In the genomic region with DNA sequence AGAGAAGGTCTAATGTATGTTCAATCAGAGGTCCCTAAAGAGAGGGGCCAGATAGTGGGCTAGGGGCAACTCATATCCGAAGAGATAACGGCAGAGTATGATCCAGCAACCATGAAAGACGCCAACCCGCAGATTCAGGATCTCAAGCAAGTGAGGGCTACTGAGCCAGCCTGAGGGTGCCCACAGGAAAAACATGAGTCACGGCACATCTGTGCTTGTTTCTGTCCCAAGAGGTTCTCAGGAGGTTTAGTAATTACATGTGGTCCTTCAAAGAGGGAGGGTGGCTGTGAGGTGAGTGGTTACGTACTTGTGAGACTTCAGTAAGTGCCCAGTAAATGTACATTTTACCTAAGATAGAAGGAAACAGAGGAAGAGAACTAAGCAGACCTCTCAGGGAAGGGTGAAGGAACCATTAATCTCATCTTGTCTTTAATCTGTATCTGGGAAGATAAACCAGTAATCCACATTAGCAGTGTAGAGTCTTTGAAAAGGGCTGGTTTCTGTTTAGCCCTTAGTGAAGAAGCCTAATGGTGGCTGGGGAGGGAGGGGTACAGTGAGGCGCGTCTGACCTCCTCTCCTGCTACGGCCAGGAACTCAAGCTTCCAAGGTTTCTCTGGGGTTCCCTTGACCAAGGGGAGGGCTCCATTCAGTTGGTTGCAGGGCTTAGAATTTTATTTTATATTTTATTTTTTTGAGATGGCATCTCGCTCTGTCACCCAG, we compare ENCODE assay signal across 2 cellular contexts.
A peak's percentile ranks its signal among the peaks of the same experiment; 100 is the strongest.
TF ChIP-seq lines count a peak whose summit lies in the region.

No MANE protein-coding gene starts in this region.

TF ChIP-seq in IMR-90, 13 proteins besides CTCF, POLR2A, EP300 and RAD21:
- TF ChIP-seq RFX5 (IDR thresholded peaks at IDR 0.05; ENCODE audit: low read depth, low read length) (no peak), CEBPB (IDR thresholded peaks at IDR 0.05; ENCODE audit: low read depth, low read length) (no peak), MAZ (IDR thresholded peaks at IDR 0.05; ENCODE audit: borderline replicate concordance, low read depth, low read length) (no peak), FOS (IDR thresholded peaks at IDR 0.05; ENCODE audit: low read depth, low read length) (no peak), NFE2L2 (IDR thresholded peaks at IDR 0.05; ENCODE audit: low read depth, low read length) (no peak), RCOR1 (IDR thresholded peaks at IDR 0.05; ENCODE audit: insufficient replicate concordance, low read length) (no peak), MXI1 (IDR thresholded peaks at IDR 0.05; ENCODE audit: borderline replicate concordance, low read depth, low read length) (no peak)
TF ChIP-seq in IMR-90: peak in this region for 0.

TF ChIP-seq in GM12878, 131 proteins besides CTCF, POLR2A, EP300 and RAD21:
- TF ChIP-seq YBX1 (IDR thresholded peaks at IDR 0.05) (no peak), TCF3 (IDR thresholded peaks at IDR 0.05; ENCODE audit: borderline replicate concordance, insufficient read depth, low read depth, low read length) (no peak), YY1 (IDR thresholded peaks at IDR 0.05; ENCODE audit: low read depth, low read length) (no peak), CBX5 (IDR thresholded peaks at IDR 0.05; ENCODE audit: low read depth) (no peak), POLR2AphosphoS2 (IDR thresholded peaks at IDR 0.05; ENCODE audit: low read depth, low read length) (no peak), CREM (IDR thresholded peaks at IDR 0.05; ENCODE audit: low read depth) (no peak), CHD2 (IDR thresholded peaks at IDR 0.05; ENCODE audit: borderline replicate concordance, low read depth, low read length) (no peak), SP1 (IDR thresholded peaks at IDR 0.05; ENCODE audit: low read depth, low read length) (no peak), RBBP5 (conservative IDR thresholded peaks at IDR 0.05) (no peak), MTA2 (IDR thresholded peaks at IDR 0.05; ENCODE audit: low read depth) (peak; percentile 37; the same call in 1 of the 2 replicates), MEF2A (IDR thresholded peaks at IDR 0.05; ENCODE audit: insufficient read depth, low read depth, low read length) (no peak), ZNF384 (IDR thresholded peaks at IDR 0.05; ENCODE audit: borderline replicate concordance, low read depth, low read length) (no peak), LARP7 (IDR thresholded peaks at IDR 0.05) (no peak), FOXK2 (IDR thresholded peaks at IDR 0.05) (no peak), IKZF2 (IDR thresholded peaks at IDR 0.05) (peak; percentile 33 to 45; a peak in 3 of 4 replicates), ATF7 (IDR thresholded peaks at IDR 0.05; ENCODE audit: low read depth) (peak; percentile 41), SPI1 (IDR thresholded peaks at IDR 0.05; ENCODE audit: borderline replicate concordance, insufficient read depth, low read depth, low read length) (no peak), BMI1 (IDR thresholded peaks at IDR 0.05; ENCODE audit: borderline replicate concordance) (no peak), TCF12 (IDR thresholded peaks at IDR 0.05; ENCODE audit: low read depth, low read length) (0 out of 2 replicates have a peak, but pooled peaks have one; percentile 24), NFXL1 (IDR thresholded peaks at IDR 0.05; ENCODE audit: borderline replicate concordance) (no peak), TCF7 (IDR thresholded peaks at IDR 0.05; ENCODE audit: borderline replicate concordance) (no peak), NR2C1 (IDR thresholded peaks at IDR 0.05) (no peak), RUNX3 (IDR thresholded peaks at IDR 0.05; ENCODE audit: low read length) (peak; percentile 42; the same call in 1 of the 2 replicates), WRNIP1 (IDR thresholded peaks at IDR 0.05; ENCODE audit: borderline replicate concordance, low read depth, low read length) (no peak), SREBF2 (IDR thresholded peaks at IDR 0.05; ENCODE audit: low read length) (no peak), EED (IDR thresholded peaks at IDR 0.05; ENCODE audit: low read depth) (no peak), ZNF217 (IDR thresholded peaks at IDR 0.05) (no peak), MEF2B (IDR thresholded peaks at IDR 0.05; ENCODE audit: partially characterized antibody, poor library complexity, severe bottlenecking) (peak; percentile 61), SMC3 (IDR thresholded peaks at IDR 0.05; ENCODE audit: borderline replicate concordance, low read length) (0 out of 2 replicates have a peak, but pooled peaks have one; percentile 5), CREB1 (IDR thresholded peaks at IDR 0.05; ENCODE audit: low read depth) (no peak), SMAD5 (IDR thresholded peaks at IDR 0.05; ENCODE audit: low read depth) (no peak), ZNF24 (IDR thresholded peaks at IDR 0.05) (no peak), NFYA (IDR thresholded peaks at IDR 0.05; ENCODE audit: borderline replicate concordance, low read depth, low read length) (no peak), IKZF1 (conservative IDR thresholded peaks at IDR 0.05) (no peak), RB1 (IDR thresholded peaks at IDR 0.05; ENCODE audit: borderline replicate concordance) (no peak)
- TF ChIP-seq, protein P1, sequence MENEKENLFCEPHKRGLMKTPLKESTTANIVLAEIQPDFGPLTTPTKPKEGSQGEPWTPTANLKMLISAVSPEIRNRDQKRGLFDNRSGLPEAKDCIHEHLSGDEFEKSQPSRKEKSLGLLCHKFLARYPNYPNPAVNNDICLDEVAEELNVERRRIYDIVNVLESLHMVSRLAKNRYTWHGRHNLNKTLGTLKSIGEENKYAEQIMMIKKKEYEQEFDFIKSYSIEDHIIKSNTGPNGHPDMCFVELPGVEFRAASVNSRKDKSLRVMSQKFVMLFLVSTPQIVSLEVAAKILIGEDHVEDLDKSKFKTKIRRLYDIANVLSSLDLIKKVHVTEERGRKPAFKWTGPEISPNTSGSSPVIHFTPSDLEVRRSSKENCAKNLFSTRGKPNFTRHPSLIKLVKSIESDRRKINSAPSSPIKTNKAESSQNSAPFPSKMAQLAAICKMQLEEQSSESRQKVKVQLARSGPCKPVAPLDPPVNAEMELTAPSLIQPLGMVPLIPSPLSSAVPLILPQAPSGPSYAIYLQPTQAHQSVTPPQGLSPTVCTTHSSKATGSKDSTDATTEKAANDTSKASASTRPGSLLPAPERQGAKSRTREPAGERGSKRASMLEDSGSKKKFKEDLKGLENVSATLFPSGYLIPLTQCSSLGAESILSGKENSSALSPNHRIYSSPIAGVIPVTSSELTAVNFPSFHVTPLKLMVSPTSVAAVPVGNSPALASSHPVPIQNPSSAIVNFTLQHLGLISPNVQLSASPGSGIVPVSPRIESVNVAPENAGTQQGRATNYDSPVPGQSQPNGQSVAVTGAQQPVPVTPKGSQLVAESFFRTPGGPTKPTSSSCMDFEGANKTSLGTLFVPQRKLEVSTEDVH (IDR thresholded peaks at IDR 0.05; ENCODE audit: low read depth, partially characterized antibody): no peak
- TF ChIP-seq, protein P2, sequence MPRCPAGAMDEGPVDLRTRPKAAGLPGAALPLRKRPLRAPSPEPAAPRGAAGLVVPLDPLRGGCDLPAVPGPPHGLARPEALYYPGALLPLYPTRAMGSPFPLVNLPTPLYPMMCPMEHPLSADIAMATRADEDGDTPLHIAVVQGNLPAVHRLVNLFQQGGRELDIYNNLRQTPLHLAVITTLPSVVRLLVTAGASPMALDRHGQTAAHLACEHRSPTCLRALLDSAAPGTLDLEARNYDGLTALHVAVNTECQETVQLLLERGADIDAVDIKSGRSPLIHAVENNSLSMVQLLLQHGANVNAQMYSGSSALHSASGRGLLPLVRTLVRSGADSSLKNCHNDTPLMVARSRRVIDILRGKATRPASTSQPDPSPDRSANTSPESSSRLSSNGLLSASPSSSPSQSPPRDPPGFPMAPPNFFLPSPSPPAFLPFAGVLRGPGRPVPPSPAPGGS (IDR thresholded peaks at IDR 0.05; ENCODE audit: borderline replicate concordance, insufficient read depth, low read depth, low read length, poor library complexity, severe bottlenecking): no peak
- TF ChIP-seq, protein P3, sequence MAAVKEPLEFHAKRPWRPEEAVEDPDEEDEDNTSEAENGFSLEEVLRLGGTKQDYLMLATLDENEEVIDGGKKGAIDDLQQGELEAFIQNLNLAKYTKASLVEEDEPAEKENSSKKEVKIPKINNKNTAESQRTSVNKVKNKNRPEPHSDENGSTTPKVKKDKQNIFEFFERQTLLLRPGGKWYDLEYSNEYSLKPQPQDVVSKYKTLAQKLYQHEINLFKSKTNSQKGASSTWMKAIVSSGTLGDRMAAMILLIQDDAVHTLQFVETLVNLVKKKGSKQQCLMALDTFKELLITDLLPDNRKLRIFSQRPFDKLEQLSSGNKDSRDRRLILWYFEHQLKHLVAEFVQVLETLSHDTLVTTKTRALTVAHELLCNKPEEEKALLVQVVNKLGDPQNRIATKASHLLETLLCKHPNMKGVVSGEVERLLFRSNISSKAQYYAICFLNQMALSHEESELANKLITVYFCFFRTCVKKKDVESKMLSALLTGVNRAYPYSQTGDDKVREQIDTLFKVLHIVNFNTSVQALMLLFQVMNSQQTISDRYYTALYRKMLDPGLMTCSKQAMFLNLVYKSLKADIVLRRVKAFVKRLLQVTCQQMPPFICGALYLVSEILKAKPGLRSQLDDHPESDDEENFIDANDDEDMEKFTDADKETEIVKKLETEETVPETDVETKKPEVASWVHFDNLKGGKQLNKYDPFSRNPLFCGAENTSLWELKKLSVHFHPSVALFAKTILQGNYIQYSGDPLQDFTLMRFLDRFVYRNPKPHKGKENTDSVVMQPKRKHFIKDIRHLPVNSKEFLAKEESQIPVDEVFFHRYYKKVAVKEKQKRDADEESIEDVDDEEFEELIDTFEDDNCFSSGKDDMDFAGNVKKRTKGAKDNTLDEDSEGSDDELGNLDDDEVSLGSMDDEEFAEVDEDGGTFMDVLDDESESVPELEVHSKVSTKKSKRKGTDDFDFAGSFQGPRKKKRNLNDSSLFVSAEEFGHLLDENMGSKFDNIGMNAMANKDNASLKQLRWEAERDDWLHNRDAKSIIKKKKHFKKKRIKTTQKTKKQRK (IDR thresholded peaks at IDR 0.05; ENCODE audit: low read depth, low read length): no peak
- TF ChIP-seq, protein P4, sequence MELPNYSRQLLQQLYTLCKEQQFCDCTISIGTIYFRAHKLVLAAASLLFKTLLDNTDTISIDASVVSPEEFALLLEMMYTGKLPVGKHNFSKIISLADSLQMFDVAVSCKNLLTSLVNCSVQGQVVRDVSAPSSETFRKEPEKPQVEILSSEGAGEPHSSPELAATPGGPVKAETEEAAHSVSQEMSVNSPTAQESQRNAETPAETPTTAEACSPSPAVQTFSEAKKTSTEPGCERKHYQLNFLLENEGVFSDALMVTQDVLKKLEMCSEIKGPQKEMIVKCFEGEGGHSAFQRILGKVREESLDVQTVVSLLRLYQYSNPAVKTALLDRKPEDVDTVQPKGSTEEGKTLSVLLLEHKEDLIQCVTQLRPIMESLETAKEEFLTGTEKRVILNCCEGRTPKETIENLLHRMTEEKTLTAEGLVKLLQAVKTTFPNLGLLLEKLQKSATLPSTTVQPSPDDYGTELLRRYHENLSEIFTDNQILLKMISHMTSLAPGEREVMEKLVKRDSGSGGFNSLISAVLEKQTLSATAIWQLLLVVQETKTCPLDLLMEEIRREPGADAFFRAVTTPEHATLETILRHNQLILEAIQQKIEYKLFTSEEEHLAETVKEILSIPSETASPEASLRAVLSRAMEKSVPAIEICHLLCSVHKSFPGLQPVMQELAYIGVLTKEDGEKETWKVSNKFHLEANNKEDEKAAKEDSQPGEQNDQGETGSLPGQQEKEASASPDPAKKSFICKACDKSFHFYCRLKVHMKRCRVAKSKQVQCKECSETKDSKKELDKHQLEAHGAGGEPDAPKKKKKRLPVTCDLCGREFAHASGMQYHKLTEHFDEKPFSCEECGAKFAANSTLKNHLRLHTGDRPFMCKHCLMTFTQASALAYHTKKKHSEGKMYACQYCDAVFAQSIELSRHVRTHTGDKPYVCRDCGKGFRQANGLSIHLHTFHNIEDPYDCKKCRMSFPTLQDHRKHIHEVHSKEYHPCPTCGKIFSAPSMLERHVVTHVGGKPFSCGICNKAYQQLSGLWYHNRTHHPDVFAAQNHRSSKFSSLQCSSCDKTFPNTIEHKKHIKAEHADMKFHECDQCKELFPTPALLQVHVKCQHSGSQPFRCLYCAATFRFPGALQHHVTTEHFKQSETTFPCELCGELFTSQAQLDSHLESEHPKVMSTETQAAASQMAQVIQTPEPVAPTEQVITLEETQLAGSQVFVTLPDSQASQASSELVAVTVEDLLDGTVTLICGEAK (IDR thresholded peaks at IDR 0.05; ENCODE audit: borderline replicate concordance): no peak
- TF ChIP-seq, protein P5, sequence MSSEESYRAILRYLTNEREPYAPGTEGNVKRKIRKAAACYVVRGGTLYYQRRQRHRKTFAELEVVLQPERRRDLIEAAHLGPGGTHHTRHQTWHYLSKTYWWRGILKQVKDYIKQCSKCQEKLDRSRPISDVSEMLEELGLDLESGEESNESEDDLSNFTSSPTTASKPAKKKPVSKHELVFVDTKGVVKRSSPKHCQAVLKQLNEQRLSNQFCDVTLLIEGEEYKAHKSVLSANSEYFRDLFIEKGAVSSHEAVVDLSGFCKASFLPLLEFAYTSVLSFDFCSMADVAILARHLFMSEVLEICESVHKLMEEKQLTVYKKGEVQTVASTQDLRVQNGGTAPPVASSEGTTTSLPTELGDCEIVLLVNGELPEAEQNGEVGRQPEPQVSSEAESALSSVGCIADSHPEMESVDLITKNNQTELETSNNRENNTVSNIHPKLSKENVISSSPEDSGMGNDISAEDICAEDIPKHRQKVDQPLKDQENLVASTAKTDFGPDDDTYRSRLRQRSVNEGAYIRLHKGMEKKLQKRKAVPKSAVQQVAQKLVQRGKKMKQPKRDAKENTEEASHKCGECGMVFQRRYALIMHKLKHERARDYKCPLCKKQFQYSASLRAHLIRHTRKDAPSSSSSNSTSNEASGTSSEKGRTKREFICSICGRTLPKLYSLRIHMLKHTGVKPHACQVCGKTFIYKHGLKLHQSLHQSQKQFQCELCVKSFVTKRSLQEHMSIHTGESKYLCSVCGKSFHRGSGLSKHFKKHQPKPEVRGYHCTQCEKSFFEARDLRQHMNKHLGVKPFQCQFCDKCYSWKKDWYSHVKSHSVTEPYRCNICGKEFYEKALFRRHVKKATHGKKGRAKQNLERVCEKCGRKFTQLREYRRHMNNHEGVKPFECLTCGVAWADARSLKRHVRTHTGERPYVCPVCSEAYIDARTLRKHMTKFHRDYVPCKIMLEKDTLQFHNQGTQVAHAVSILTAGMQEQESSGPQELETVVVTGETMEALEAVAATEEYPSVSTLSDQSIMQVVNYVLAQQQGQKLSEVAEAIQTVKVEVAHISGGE (CRISPR knock-in tag; IDR thresholded peaks at IDR 0.05): no peak
- TF ChIP-seq, protein P6, sequence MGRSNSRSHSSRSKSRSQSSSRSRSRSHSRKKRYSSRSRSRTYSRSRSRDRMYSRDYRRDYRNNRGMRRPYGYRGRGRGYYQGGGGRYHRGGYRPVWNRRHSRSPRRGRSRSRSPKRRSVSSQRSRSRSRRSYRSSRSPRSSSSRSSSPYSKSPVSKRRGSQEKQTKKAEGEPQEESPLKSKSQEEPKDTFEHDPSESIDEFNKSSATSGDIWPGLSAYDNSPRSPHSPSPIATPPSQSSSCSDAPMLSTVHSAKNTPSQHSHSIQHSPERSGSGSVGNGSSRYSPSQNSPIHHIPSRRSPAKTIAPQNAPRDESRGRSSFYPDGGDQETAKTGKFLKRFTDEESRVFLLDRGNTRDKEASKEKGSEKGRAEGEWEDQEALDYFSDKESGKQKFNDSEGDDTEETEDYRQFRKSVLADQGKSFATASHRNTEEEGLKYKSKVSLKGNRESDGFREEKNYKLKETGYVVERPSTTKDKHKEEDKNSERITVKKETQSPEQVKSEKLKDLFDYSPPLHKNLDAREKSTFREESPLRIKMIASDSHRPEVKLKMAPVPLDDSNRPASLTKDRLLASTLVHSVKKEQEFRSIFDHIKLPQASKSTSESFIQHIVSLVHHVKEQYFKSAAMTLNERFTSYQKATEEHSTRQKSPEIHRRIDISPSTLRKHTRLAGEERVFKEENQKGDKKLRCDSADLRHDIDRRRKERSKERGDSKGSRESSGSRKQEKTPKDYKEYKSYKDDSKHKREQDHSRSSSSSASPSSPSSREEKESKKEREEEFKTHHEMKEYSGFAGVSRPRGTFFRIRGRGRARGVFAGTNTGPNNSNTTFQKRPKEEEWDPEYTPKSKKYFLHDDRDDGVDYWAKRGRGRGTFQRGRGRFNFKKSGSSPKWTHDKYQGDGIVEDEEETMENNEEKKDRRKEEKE (IDR thresholded peaks at IDR 0.05): no peak
